In the genomic region with DNA sequence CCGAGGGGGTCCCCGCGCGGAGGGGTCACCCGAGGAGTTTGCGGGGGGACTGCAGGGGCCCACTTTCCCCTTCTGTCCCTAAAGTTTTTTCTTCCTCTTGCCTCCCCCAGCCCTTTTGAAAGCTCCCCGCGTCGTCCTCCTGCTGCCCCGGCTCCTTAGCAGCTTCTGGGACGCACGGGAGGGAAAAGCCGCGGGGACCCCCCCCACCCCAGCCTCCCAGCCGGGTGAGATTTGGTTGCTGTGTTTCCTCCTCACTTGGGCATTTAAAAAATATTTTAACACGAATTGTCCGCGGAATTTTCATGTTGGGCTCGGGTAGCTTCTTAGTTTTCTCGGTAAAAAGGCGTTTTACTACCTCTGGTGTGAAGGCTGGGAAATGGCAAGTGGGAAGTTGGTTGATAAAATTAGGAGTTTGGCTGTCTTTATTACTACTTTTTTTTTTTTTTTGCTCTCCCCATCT, we compare ENCODE assay signal across 7 cellular contexts. TPM values are rescaled to one million over a fixed set of nuclear protein-coding genes. Genes with fewer than 3 reads are reported as not detected.
A peak's percentile ranks its signal among the peaks of the same experiment; 100 is the strongest.
DNase-seq lines count a peak whose midpoint lies in the region; ATAC-seq, FAIRE-seq and TF ChIP-seq lines count a peak whose summit lies in the region.

No MANE protein-coding gene starts in this region.

- peak; percentile 1 for ATAC-seq in GM12878
- ATAC-seq in HG02588 (IDR thresholded peaks at IDR 0.05; ENCODE audit: unreplicated experiment): no peak

- SMC1A ChIA-PET in GM12878 (lab: Charles Lee; ENCODE audit: uncharacterized antibody, unreplicated experiment): interaction anchor here (0.6 to 6.5 kb wide), 21 partner anchors 11 to 149 kb away, joined by 3 to 125 read pairs (median 8); no protein-coding TSS in a partner anchor

- H3K27me3 ChIP-seq in GM12878 (replicated peaks in 1 of 2; ENCODE audit: control insufficient read depth in 2 of 2, insufficient read depth in 2 of 2, low read length in 1 of 2): no peaks in the 10 kb centered on the region
- no peaks in the 10 kb centered on the region for H3K27me3 ChIP-seq in kidney epithelial cell (ENCODE audit: control insufficient read depth, insufficient read depth, low read length)

- FAIRE-seq in GM12878 (lab: Jason Lieb, UNC): no peak

- peak overlapping the region; percentile 60; the same call in 1 of the 2 replicates for H3K4me2 ChIP-seq in GM12878 (ENCODE audit: control insufficient read depth, insufficient read depth)

- peaks cover 27% of the 10 kb centered on the region for H3K4me1 ChIP-seq in GM12878 (ENCODE audit: control insufficient read depth, insufficient read depth, low read length)

- TF ChIP-seq CTCF in GM12865 (IDR thresholded peaks at IDR 0.05; ENCODE audit: insufficient read depth, low read depth, low read length, missing control alignments): no peak
- TF ChIP-seq CTCF in NB4 (IDR thresholded peaks at IDR 0.05; ENCODE audit: low read depth, low read length): no peak
- no peak for TF ChIP-seq CTCF in GM12878 (IDR thresholded peaks at IDR 0.05 in 2 of 3, conservative IDR thresholded peaks at IDR 0.05 in 1 of 3; ENCODE audit: control insufficient read depth in 2 of 3, extremely low read depth in 1 of 3, insufficient read depth in 1 of 3, low read depth in 3 of 3, low read length in 3 of 3)
- no peak for TF ChIP-seq CTCF in kidney epithelial cell (IDR thresholded peaks at IDR 0.05; ENCODE audit: insufficient read depth, low read length, poor library complexity, severe bottlenecking)

- TF ChIP-seq EP300 in GM12878 (IDR thresholded peaks at IDR 0.05; ENCODE audit: borderline replicate concordance in 1 of 2, control insufficient read depth in 1 of 2, low read depth in 2 of 2, low read length in 2 of 2): no peak

- H3K36me3 ChIP-seq in GM12878 (ENCODE audit: control insufficient read depth in 2 of 2, insufficient read depth in 2 of 2, low read length in 1 of 2) (no peaks in the 10 kb centered on the region), kidney epithelial cell (ENCODE audit: control insufficient read depth, insufficient read depth, low read length) (no peaks in the 10 kb centered on the region)

- DNase-seq in GM12865 (ENCODE audit: low read depth): peak; percentile 27
- DNase-seq in NB4 (ENCODE audit: low read depth): peak; percentile 56
- no peak for DNase-seq in GM12878 (ENCODE audit: low read depth, low spot score)
- DNase-seq in kidney epithelial cell (ENCODE audit: low read depth): no peak
- peak; percentile 55 for DNase-seq in stimulated activated CD8-positive, alpha-beta memory T cell treated with anti-CD3 and anti-CD28 coated beads, Interleukin-4, amount 100 ng/mL, for 48 hours
- DNase-seq in NCI-H2227 (lab: John Stamatoyannopoulos, UW; ENCODE audit: unreplicated experiment): no peak

- peaks cover 84% of the 10 kb centered on the region for H3K79me2 ChIP-seq in GM12878 (ENCODE audit: control insufficient read depth, insufficient read depth, low read length)

- RAD21 ChIA-PET in GM12878 (lab: Charles Lee; ENCODE audit: unreplicated experiment): interaction anchor here (0.7 to 9.6 kb wide), 21 partner anchors 10 to 240 kb away, joined by 3 to 100 read pairs (median 5); no protein-coding TSS in a partner anchor

- POLR2A ChIA-PET in GM12878 (lab: Charles Lee): interaction anchor here (0.6 to 8.1 kb wide), 21 partner anchors 8 to 1324 kb away, joined by 3 to 123 read pairs (median 4); a partner anchor contains a TSS

- CTCF ChIA-PET in GM12878 (lab: Yijun Ruan, JAX): interaction anchor here (0.8 to 4.8 kb wide), 11 partner anchors 9 to 118 kb away, joined by 3 to 31 read pairs (median 7); no protein-coding TSS in a partner anchor

- peak overlapping the region; percentile 88 for H3K9ac ChIP-seq in GM12878 (ENCODE audit: control insufficient read depth, insufficient read depth, low read length)

- TF ChIP-seq POLR2A in NB4 (IDR thresholded peaks at IDR 0.05; ENCODE audit: extremely low read depth, insufficient read length) (no peak), GM12878 (IDR thresholded peaks at IDR 0.05; ENCODE audit: low read depth, low read length) (no peak)

- no peak for TF ChIP-seq RAD21 in GM12878 (IDR thresholded peaks at IDR 0.05; ENCODE audit: insufficient read depth, low read depth, low read length)

- no peaks in the 10 kb centered on the region for H4K20me1 ChIP-seq in GM12878 (ENCODE audit: control insufficient read depth, insufficient read depth)

- BruUV-seq in GM12878 (replicated peaks; lab: Mats Ljungman, UMichigan): no TSS peak

- peak overlapping the region; percentile 92 for H3K27ac ChIP-seq in GM12878 (ENCODE audit: control insufficient read depth, insufficient read depth)

- H2AFZ ChIP-seq in GM12878 (ENCODE audit: control insufficient read depth, low read depth, low read length): no peak overlapping the region; the same call in 1 of the 2 replicates

- H3K9me3 ChIP-seq in GM12878 (replicated peaks; ENCODE audit: control insufficient read depth, insufficient read depth, low read length): no peaks in the 10 kb centered on the region; the same call in 2 of the 3 replicates

- WGBS in GM12878 (ENCODE audit: insufficient coverage, insufficient replicate concordance, low lambda C conversion rate, missing lambda C conversion rate): under 1% methylated on average over 18 of the region's 21 CpGs

- H3K4me3 ChIP-seq in GM12865 (ENCODE audit: low read depth, low read length) (peak overlapping the region; percentile 89), NB4 (ENCODE audit: low read depth, low read length) (peak overlapping the region; percentile 95), GM12878 (peak overlapping the region; percentile 94), kidney epithelial cell (ENCODE audit: low read depth, low read length) (peak overlapping the region; percentile 98)

- intact Hi-C loops in GM12878 (cut with micrococcal nuclease; ENCODE audit: unreplicated experiment): loop anchor here (2.0 to 5.0 kb wide), 5 partner anchors 50 to 240 kb away; no protein-coding TSS in a partner anchor

- in situ Hi-C loops in GM12878 (cut with MboI): no loop called here

TF ChIP-seq in GM12878, 131 proteins besides CTCF, POLR2A, EP300 and RAD21 (continues in another document):
- TF ChIP-seq PAX8 (IDR thresholded peaks at IDR 0.05) (no peak), TBL1XR1 (IDR thresholded peaks at IDR 0.05; ENCODE audit: low read depth, low read length) (no peak), CHD4 (IDR thresholded peaks at IDR 0.05) (no peak)
- TF ChIP-seq, protein P1, sequence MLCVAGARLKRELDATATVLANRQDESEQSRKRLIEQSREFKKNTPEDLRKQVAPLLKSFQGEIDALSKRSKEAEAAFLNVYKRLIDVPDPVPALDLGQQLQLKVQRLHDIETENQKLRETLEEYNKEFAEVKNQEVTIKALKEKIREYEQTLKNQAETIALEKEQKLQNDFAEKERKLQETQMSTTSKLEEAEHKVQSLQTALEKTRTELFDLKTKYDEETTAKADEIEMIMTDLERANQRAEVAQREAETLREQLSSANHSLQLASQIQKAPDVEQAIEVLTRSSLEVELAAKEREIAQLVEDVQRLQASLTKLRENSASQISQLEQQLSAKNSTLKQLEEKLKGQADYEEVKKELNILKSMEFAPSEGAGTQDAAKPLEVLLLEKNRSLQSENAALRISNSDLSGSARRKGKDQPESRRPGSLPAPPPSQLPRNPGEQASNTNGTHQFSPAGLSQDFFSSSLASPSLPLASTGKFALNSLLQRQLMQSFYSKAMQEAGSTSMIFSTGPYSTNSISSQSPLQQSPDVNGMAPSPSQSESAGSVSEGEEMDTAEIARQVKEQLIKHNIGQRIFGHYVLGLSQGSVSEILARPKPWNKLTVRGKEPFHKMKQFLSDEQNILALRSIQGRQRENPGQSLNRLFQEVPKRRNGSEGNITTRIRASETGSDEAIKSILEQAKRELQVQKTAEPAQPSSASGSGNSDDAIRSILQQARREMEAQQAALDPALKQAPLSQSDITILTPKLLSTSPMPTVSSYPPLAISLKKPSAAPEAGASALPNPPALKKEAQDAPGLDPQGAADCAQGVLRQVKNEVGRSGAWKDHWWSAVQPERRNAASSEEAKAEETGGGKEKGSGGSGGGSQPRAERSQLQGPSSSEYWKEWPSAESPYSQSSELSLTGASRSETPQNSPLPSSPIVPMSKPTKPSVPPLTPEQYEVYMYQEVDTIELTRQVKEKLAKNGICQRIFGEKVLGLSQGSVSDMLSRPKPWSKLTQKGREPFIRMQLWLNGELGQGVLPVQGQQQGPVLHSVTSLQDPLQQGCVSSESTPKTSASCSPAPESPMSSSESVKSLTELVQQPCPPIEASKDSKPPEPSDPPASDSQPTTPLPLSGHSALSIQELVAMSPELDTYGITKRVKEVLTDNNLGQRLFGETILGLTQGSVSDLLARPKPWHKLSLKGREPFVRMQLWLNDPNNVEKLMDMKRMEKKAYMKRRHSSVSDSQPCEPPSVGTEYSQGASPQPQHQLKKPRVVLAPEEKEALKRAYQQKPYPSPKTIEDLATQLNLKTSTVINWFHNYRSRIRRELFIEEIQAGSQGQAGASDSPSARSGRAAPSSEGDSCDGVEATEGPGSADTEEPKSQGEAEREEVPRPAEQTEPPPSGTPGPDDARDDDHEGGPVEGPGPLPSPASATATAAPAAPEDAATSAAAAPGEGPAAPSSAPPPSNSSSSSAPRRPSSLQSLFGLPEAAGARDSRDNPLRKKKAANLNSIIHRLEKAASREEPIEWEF (IDR thresholded peaks at IDR 0.05; ENCODE audit: insufficient replicate concordance, low read depth, low read length): no peak

RNA-seq across cellular contexts. Expression of a gene that starts 0.6 kb away (rescaled TPM):
- total RNA-seq in GM12878 (2013; cell fraction: nucleolus; rRNA removed): 241 and 256 TPM in 2 replicates
- 82.4 and 88.7 TPM in 2 replicates for total RNA-seq in GM12878 (2014; rRNA removed)
- 95.3 and 95.8 TPM in 2 replicates for total RNA-seq in GM12878 (2014; rRNA removed; fragmentation: Illumina TruSeq; extraction: Trizol)
- 87.4 and 96.2 TPM in 2 replicates for total RNA-seq in GM12878 (2021)
- 30.3 TPM for polyA plus RNA-seq in GM12878 (2011; ENCODE audit: low read depth)
- polyA plus RNA-seq in GM12878 (2011; rRNA removed): 92.6 and 114 TPM in 2 replicates
- 60.3 and 60.4 TPM in 2 replicates for polyA plus RNA-seq in GM12878 (2011; cell fraction: cytosol; rRNA removed)
- 89.9 and 95.2 TPM in 2 replicates for polyA plus RNA-seq in GM12878 (2011; cell fraction: nucleus; rRNA removed)
- polyA plus RNA-seq in GM12878 (2012): 38.3 and 50.2 TPM in 2 replicates
- 78.2 and 94.6 TPM in 2 replicates for polyA plus RNA-seq in GM12878 (2014; fragmentation: Illumina TruSeq; extraction: Trizol)
- polyA plus RNA-seq in GM12878 (2014; fragmentation: Nextera tagmentation; extraction: Ambion mirVana): 10 to 100 TPM; 16.9 to 18.0 TPM
- polyA plus RNA-seq in GM12878 (2014; rRNA removed): 62.4 and 66.0 TPM in 2 replicates
- 10 to 100 TPM; 68.1 to 69.1 TPM for polyA plus RNA-seq in GM12878 (2016; fragmentation: Nextera tagmentation; extraction: Ambion mirVana)
- 126 and 138 TPM in 2 replicates for polyA minus RNA-seq in GM12878 (2011; rRNA and poly(A)+ RNA removed)
- polyA minus RNA-seq in GM12878 (2011; cell fraction: cytosol; rRNA and poly(A)+ RNA removed): 52.3 and 52.4 TPM in 2 replicates
- polyA minus RNA-seq in GM12878 (2011; cell fraction: nucleus; rRNA and poly(A)+ RNA removed): 48.2 and 66.5 TPM in 2 replicates
- 23.3 and 27.3 TPM in 2 replicates for total RNA-seq in kidney epithelial cell

Comparison
In these comparisons a context has a peak if more than half of its experiments do, and no peak if none do; other contexts are left out.
1. DNase-seq: peak in GM12865 (single experiment), NB4 (single experiment) and stimulated activated CD8-positive, alpha-beta memory T cell treated with anti-CD3 and anti-CD28 coated beads, Interleukin-4, amount 100 ng/mL, for 48 hours (single experiment); none in GM12878 (single experiment), kidney epithelial cell (single experiment) and NCI-H2227 (single experiment).
2. Peak in every context shown above with its lines, with median percentiles within 50 percentile points of each other: H3K4me3 ChIP-seq.